11 cellular contexts compared by ENCODE assay signal in genomic region chr17:63151981-63152523, GRCh38.
DNase-seq lines count a peak whose midpoint lies in the region; ATAC-seq, FAIRE-seq and TF ChIP-seq lines count a peak whose summit lies in the region.
"Had no signal": no experiment of that assay in that cellular context is flagged by ENCODE, and none has a peak within 500 bp of the region (broad histone marks: within the 10 kb centered on the region; RNA-seq: fewer than 3 reads in every experiment).

No MANE protein-coding gene starts in this region.

- POLR2A ChIA-PET in GM12878 (lab: Charles Lee) = no interaction called here

- RAD21 ChIA-PET in GM12878 (lab: Charles Lee; ENCODE audit: unreplicated experiment) = no interaction called here

- H3K4me1 ChIP-seq in cardiac muscle cell (ENCODE audit: low read depth) (peaks cover 48% of the 10 kb centered on the region), GM12878 (ENCODE audit: control insufficient read depth, insufficient read depth, low read length) (no peaks in the 10 kb centered on the region), left lung (peaks cover 0 to 1% of the 10 kb centered on the region in 2 donors)

- no peak for TF ChIP-seq POLR2A in GM12878 (IDR thresholded peaks at IDR 0.05; ENCODE audit: low read depth, low read length)
- TF ChIP-seq POLR2A in GM12892 (IDR thresholded peaks at IDR 0.05; ENCODE audit: low read depth, low read length) = no peak

- H3K79me2 ChIP-seq in GM12878 (ENCODE audit: control insufficient read depth, insufficient read depth, low read length) = no peaks in the 10 kb centered on the region

- no TSS peak for BruUV-seq in GM12878 (replicated peaks; lab: Mats Ljungman, UMichigan)

- no peak for TF ChIP-seq EP300 in GM12878 (IDR thresholded peaks at IDR 0.05; ENCODE audit: borderline replicate concordance in 1 of 2, control insufficient read depth in 1 of 2, low read depth in 2 of 2, low read length in 2 of 2)

- no peak for ATAC-seq in Right ventricle myocardium superior (ENCODE audit: poor library complexity)
- peak; percentile 55 for ATAC-seq in GM12878
- ATAC-seq in left lung = peak; percentile 15
- no peak for ATAC-seq in HG02885 (IDR thresholded peaks at IDR 0.05; ENCODE audit: poor library complexity, unreplicated experiment)
- no peak for ATAC-seq in HG03521 (IDR thresholded peaks at IDR 0.05; ENCODE audit: unreplicated experiment)
- no peak for ATAC-seq in HG02798 (IDR thresholded peaks at IDR 0.05; ENCODE audit: poor library complexity, unreplicated experiment)
- ATAC-seq: HCT116 had no signal

- H3K4me3 ChIP-seq in cardiac muscle cell (no peak overlapping the region), GM12878 (no peak overlapping the region), left lung (no peak overlapping the region)

- under 1% methylated on average over 4 of the region's 4 CpGs for WGBS in GM12878 (ENCODE audit: insufficient coverage, insufficient replicate concordance, low lambda C conversion rate, missing lambda C conversion rate)

- in situ Hi-C loops in GM12878 (cut with MboI) = no loop called here

- H3K9me3 ChIP-seq in cardiac muscle cell (ENCODE audit: low read depth) = no peaks in the 10 kb centered on the region
- H3K9me3 ChIP-seq in GM12878 (replicated peaks; ENCODE audit: control insufficient read depth, insufficient read depth, low read length) = no peaks in the 10 kb centered on the region
- H3K9me3 ChIP-seq in left lung = no peaks in the 10 kb centered on the region

- TF ChIP-seq CTCF in cardiac muscle cell (IDR thresholded peaks at IDR 0.05; ENCODE audit: low read depth, low read length) (no peak), GM12878 (IDR thresholded peaks at IDR 0.05 in 2 of 3, conservative IDR thresholded peaks at IDR 0.05 in 1 of 3; ENCODE audit: control insufficient read depth in 2 of 3, extremely low read depth in 1 of 3, insufficient read depth in 1 of 3, low read depth in 3 of 3, low read length in 3 of 3) (no peak), left lung (IDR thresholded peaks at IDR 0.05) (no peak)

- H3K4me2 ChIP-seq in GM12878 (ENCODE audit: control insufficient read depth, insufficient read depth) = no peak overlapping the region

- CTCF ChIA-PET in GM12878 (lab: Yijun Ruan, JAX) = no interaction called here

- SMC1A ChIA-PET in GM12878 (lab: Charles Lee; ENCODE audit: uncharacterized antibody, unreplicated experiment) = interaction anchor here (1.3 kb wide), 1 partner anchor 11 kb away, joined by 4 read pairs; no protein-coding TSS in a partner anchor

- TF ChIP-seq RAD21 in GM12878 (IDR thresholded peaks at IDR 0.05; ENCODE audit: insufficient read depth, low read depth, low read length) = no peak

- intact Hi-C loops in Right ventricle myocardium superior (cut with DNase I) (no loop called here), GM12878 (cut with micrococcal nuclease; ENCODE audit: unreplicated experiment) (no loop called here), left lung (cut with DNase I) (no loop called here)

- no peak for FAIRE-seq in GM12878 (lab: Jason Lieb, UNC)
- FAIRE-seq in GM12892 (lab: Jason Lieb, UNC) = no peak
- FAIRE-seq: small intestine had no signal

- H3K27ac ChIP-seq in cardiac muscle cell (peak overlapping the region; percentile 87), GM12878 (ENCODE audit: control insufficient read depth, insufficient read depth) (no peak overlapping the region), left lung (no peak overlapping the region)

- H3K27me3 ChIP-seq in cardiac muscle cell = no peaks in the 10 kb centered on the region
- no peaks in the 10 kb centered on the region for H3K27me3 ChIP-seq in GM12878 (replicated peaks in 1 of 2; ENCODE audit: control insufficient read depth in 2 of 2, insufficient read depth in 2 of 2, low read length in 1 of 2)
- no peaks in the 10 kb centered on the region for H3K27me3 ChIP-seq in left lung

- H3K36me3 ChIP-seq in cardiac muscle cell (no peaks in the 10 kb centered on the region), GM12878 (ENCODE audit: control insufficient read depth in 2 of 2, insufficient read depth in 2 of 2, low read length in 1 of 2) (no peaks in the 10 kb centered on the region), left lung (no peaks in the 10 kb centered on the region)

- no peak overlapping the region for H3K9ac ChIP-seq in GM12878 (ENCODE audit: control insufficient read depth, insufficient read depth, low read length)

- DNase-seq in cardiac muscle cell (ENCODE audit: low read depth in 1 of 2, low spot score in 1 of 2) = peak; percentile 37 to 50
- no peak for DNase-seq in Right ventricle myocardium superior
- no peak for DNase-seq in GM12878 (ENCODE audit: low read depth, low spot score)
- no peak for DNase-seq in left lung
- no peak for DNase-seq in GM12892 (ENCODE audit: insufficient read length)
- DNase-seq: GF-D8, small intestine had no signal

- H2AFZ ChIP-seq in GM12878 (ENCODE audit: control insufficient read depth, low read depth, low read length) = peak overlapping the region; percentile 51

- no peaks in the 10 kb centered on the region for H4K20me1 ChIP-seq in GM12878 (ENCODE audit: control insufficient read depth, insufficient read depth)

TF ChIP-seq in GM12878, 131 proteins besides CTCF, POLR2A, EP300 and RAD21:
- TF ChIP-seq JUNB (IDR thresholded peaks at IDR 0.05) (0 out of 2 replicates have a peak, but pooled peaks have one; percentile 30), EED (IDR thresholded peaks at IDR 0.05; ENCODE audit: low read depth) (no peak)
TF ChIP-seq in GM12878: peak in this region for 1.

Comparison
In these comparisons a context has a peak if more than half of its experiments do, and no peak if none do; other contexts are left out.
1. DNase-seq: peak in cardiac muscle cell (2 of 2); none in Right ventricle myocardium superior (single experiment), GM12878 (single experiment), left lung (0 of 2) and GM12892 (single experiment).
2. ATAC-seq: peak in GM12878 (single experiment) and left lung (single experiment); none in Right ventricle myocardium superior (single experiment), HG02885 (single experiment), HG03521 (single experiment) and HG02798 (single experiment).